In genomic region chr17:77489239-77489897, GRCh38 we compare ENCODE assay signal across 18 cellular contexts.
DNase-seq lines count a peak whose midpoint lies in the region; ATAC-seq, FAIRE-seq and TF ChIP-seq lines count a peak whose summit lies in the region.
"Had no signal": no experiment of that assay in that cellular context is flagged by ENCODE, and none has a peak within 500 bp of the region (broad histone marks: within the 10 kb centered on the region; RNA-seq: fewer than 3 reads in every experiment).

No MANE protein-coding gene starts in this region.

- H2AK5ac ChIP-seq in H1 (ENCODE audit: low read depth, low read length) = no peak overlapping the region

- TF ChIP-seq RAD21 in H1 (IDR thresholded peaks at IDR 0.05 in 1 of 2, conservative IDR thresholded peaks at IDR 0.05 in 1 of 2; ENCODE audit: low read depth in 2 of 2, low read length in 2 of 2) = peak in 1 of 2 experiments; percentile 7; a peak in 1 of 4 replicates

- POLR2A ChIA-PET in H1 (lab: Charles Lee; ENCODE audit: partially characterized antibody) = interaction anchor here (0.6 kb wide), 1 partner anchor 24 kb away, joined by 3 read pairs; no protein-coding TSS in a partner anchor

- FAIRE-seq in H1 (lab: Jason Lieb, UNC) = no peak
- FAIRE-seq: small intestine had no signal

- peaks cover 2 to 26% of the 10 kb centered on the region in 2 experiments for H4K20me1 ChIP-seq in H1 (replicated peaks in 1 of 2; ENCODE audit: control insufficient read depth in 1 of 2, insufficient read depth in 2 of 2, low read length in 2 of 2)

- H2BK12ac ChIP-seq in H1 (ENCODE audit: low read depth, low read length) = no peak overlapping the region

- H3K27me3 ChIP-seq in heart right ventricle (no peaks in the 10 kb centered on the region), H1 (replicated peaks in 1 of 4; ENCODE audit: control insufficient read depth in 3 of 4, extremely low read depth in 1 of 4, insufficient read depth in 3 of 4, low read length in 3 of 4) (no peaks in the 10 kb centered on the region), prostate gland (replicated peaks; ENCODE audit: insufficient read depth) (no peaks in the 10 kb centered on the region)
- H3K27me3 ChIP-seq: upper lobe of left lung had no signal

- no peak for TF ChIP-seq POLR2A in H1 (IDR thresholded peaks at IDR 0.05; ENCODE audit: control extremely low read depth in 1 of 2, low read depth in 2 of 2, low read length in 2 of 2)
- TF ChIP-seq POLR2A in prostate gland (IDR thresholded peaks at IDR 0.05) = no peak

- H3K4me1 ChIP-seq in heart right ventricle (peaks cover 15 to 29% (median 22%) of the 10 kb centered on the region in 9 donors), H1 (replicated peaks in 1 of 4; ENCODE audit: control insufficient read depth in 3 of 4, insufficient read depth in 4 of 4, low read length in 3 of 4) (no peaks in the 10 kb centered on the region), prostate gland (replicated peaks) (peaks cover 7% of the 10 kb centered on the region)

- H3K79me2 ChIP-seq in H1 (ENCODE audit: control insufficient read depth in 1 of 2, insufficient read depth in 2 of 2, low read length in 2 of 2) = peaks cover 4 to 14% of the 10 kb centered on the region in 2 experiments; a peak in 3 of 4 replicates

- H2BK5ac ChIP-seq in H1 (ENCODE audit: low read depth, low read length) = no peak overlapping the region

- H3K36me3 ChIP-seq in heart right ventricle (peaks cover 0 to 84% (median 25%) of the 10 kb centered on the region in 9 donors), H1 (ENCODE audit: control insufficient read depth in 2 of 4, insufficient read depth in 4 of 4, low read length in 3 of 4) (peaks cover 17 to 56% (median 35%) of the 10 kb centered on the region in 4 experiments), prostate gland (peaks cover 6 to 7% of the 10 kb centered on the region in 2 donors)

- no peak overlapping the region for H4K5ac ChIP-seq in H1 (ENCODE audit: insufficient read length, low read depth, low read length)

- H2BK20ac ChIP-seq in H1 (ENCODE audit: low read length) = no peak overlapping the region

- H4K8ac ChIP-seq in H1 (ENCODE audit: extremely low read depth, insufficient read depth, low read length) = peak overlapping the region; percentile 21; the same call in 1 of the 2 replicates

- CTCF ChIA-PET in H1 (lab: Charles Lee; ENCODE audit: partially characterized antibody) = interaction anchor here (0.7 to 4.3 kb wide), 10 partner anchors 18 to 158 kb away, joined by 3 to 32 read pairs (median 3); no protein-coding TSS in a partner anchor

- ATAC-seq in heart right ventricle (peak in 4 of 8 donors; percentile 5 to 13 (median 7)), Right ventricle myocardium superior (ENCODE audit: poor library complexity) (no peak), HG02763 (IDR thresholded peaks at IDR 0.05; ENCODE audit: unreplicated experiment) (no peak), HG03457 (IDR thresholded peaks at IDR 0.05; ENCODE audit: unreplicated experiment) (no peak)

- H3K4me3 ChIP-seq in heart right ventricle = no peak overlapping the region
- H3K4me3 ChIP-seq in H1 (ENCODE audit: extremely low read depth in 1 of 4, insufficient read depth in 2 of 4, low read depth in 3 of 4, low read length in 4 of 4) = no peak overlapping the region
- H3K4me3 ChIP-seq in prostate gland = no peak overlapping the region
- H3K4me3 ChIP-seq: upper lobe of left lung had no signal

- peaks cover 14% of the 10 kb centered on the region; the same call in 1 of the 2 replicates for H3K23me2 ChIP-seq in H1 (ENCODE audit: low read depth, low read length)

- H2BK120ac ChIP-seq in H1 (replicated peaks; ENCODE audit: low read depth, low read length) = no peak overlapping the region

- DNase-seq in heart right ventricle (no peak), Right ventricle myocardium superior (no peak), H1 (ENCODE audit: low read depth in 1 of 2, low spot score in 2 of 2) (no peak), prostate gland (ENCODE audit: low spot score) (no peak), cerebellar nuclear complex (lab: John Stamatoyannopoulos, UW) (no peak), KBM-7 (no peak)
- DNase-seq: activated CD4-positive, CD25-positive, alpha-beta regulatory T cell treated with anti-CD3 and anti-CD28 coated beads, Interleukin-2, amount 50 U/mL, for 72 hours; activated CD8-positive, alpha-beta memory T cell treated with anti-CD3 and anti-CD28 coated beads, Interleukin-2, amount 50 U/mL, for 4 hours; activated naive CD4-positive, alpha-beta T cell treated with anti-CD3 and anti-CD28 coated beads, Interleukin-2, amount 10 ng/mL, durations not matched to agents 7 days and 5 days; GF-D8; H9; NCI-H1694; NCI-H345; SHP77 treated with DMSO at 0.1 percent for 48 hours; small intestine had no signal

- in situ Hi-C loops in KBM-7 (cut with MboI; ENCODE audit: low pct_unique_long_range_greater_than_20kb, low sequenced_read_pairs) = no loop called here

- H4K91ac ChIP-seq in H1 (replicated peaks; ENCODE audit: insufficient read length, low read length) = no peak overlapping the region

- WGBS in heart right ventricle, 2 donors = 76% methylated on average over 18 to 19 of the region's 19 CpGs
- 86% methylated on average over 14 of the region's 19 CpGs; no CpG with 5 or more reads in 1 of the 2 experiments for WGBS in H1 (ENCODE audit: extremely low coverage in 1 of 2, insufficient coverage in 1 of 2, insufficient read length in 1 of 2, insufficient replicate concordance in 2 of 2, low coverage in 1 of 2, low lambda C conversion rate in 2 of 2, missing lambda C conversion rate in 1 of 2), 2 experiments
- WGBS in prostate gland = 79% methylated on average over 18 of the region's 19 CpGs

- no peak overlapping the region for H2BK15ac ChIP-seq in H1 (ENCODE audit: low read length)

- no peak overlapping the region for H3K23ac ChIP-seq in H1 (ENCODE audit: insufficient read length)

- TF ChIP-seq CTCF in heart right ventricle (IDR thresholded peaks at IDR 0.05) (no peak), H1 (IDR thresholded peaks at IDR 0.05; ENCODE audit: control extremely low read depth in 1 of 3, insufficient read depth in 1 of 3, low read depth in 1 of 3, low read length in 3 of 3) (peak in 2 of 3 experiments; percentile 15 to 17; a peak in 2 of 4 replicates), prostate gland (IDR thresholded peaks at IDR 0.05) (no peak)

- no peak overlapping the region for H2AFZ ChIP-seq in H1 (ENCODE audit: low read length)

- H3K18ac ChIP-seq in H1 (ENCODE audit: extremely low read depth, low read length) = no peak overlapping the region

- peaks cover 14% of the 10 kb centered on the region for H3K79me1 ChIP-seq in H1 (ENCODE audit: low read depth, low read length)

- TF ChIP-seq EP300 in H1 (IDR thresholded peaks at IDR 0.05; ENCODE audit: borderline replicate concordance in 1 of 2, low read depth in 2 of 2, low read length in 2 of 2) = no peak

- H3K27ac ChIP-seq in heart right ventricle (peak overlapping the region in 7 of 10 donors; percentile 6 to 69 (median 41)), H1 (ENCODE audit: low read depth, low read length) (no peak overlapping the region; the same call in 1 of the 2 replicates), prostate gland (peak overlapping the region; percentile 39 to 44)

- no peak overlapping the region for H3K9ac ChIP-seq in H1 (replicated peaks in 1 of 4; ENCODE audit: extremely low read depth in 1 of 4, low read depth in 3 of 4, low read length in 3 of 4)

- no peak overlapping the region for H3K14ac ChIP-seq in H1 (ENCODE audit: insufficient read length)

- H3K9me3 ChIP-seq in heart right ventricle (no peaks in the 10 kb centered on the region), H1 (ENCODE audit: insufficient read depth in 2 of 2, low read depth in 1 of 2, low read length in 1 of 2) (no peaks in the 10 kb centered on the region), prostate gland (no peaks in the 10 kb centered on the region)
- H3K9me3 ChIP-seq: upper lobe of left lung had no signal

- H3K4me2 ChIP-seq in H1 (ENCODE audit: insufficient read depth in 1 of 2, low read depth in 2 of 2, low read length in 2 of 2) = no peak overlapping the region

- H3K56ac ChIP-seq in H1 (replicated peaks; ENCODE audit: insufficient read length, low read depth, low read length) = no peak overlapping the region

- H3K4ac ChIP-seq in H1 (replicated peaks; ENCODE audit: insufficient read length, low read depth, low read length) = no peak overlapping the region

- intact Hi-C loops in heart right ventricle (cut with DNase I) (loop anchor here in 1 of 10 donors (5.0 kb wide), 1 partner anchor 57 kb away; no protein-coding TSS in a partner anchor), Right ventricle myocardium superior (cut with DNase I) (no loop called here), prostate gland (cut with DNase I) (no loop called here)

TF ChIP-seq in H1, 55 proteins besides CTCF, POLR2A, EP300 and RAD21:
- TF ChIP-seq GABPA (IDR thresholded peaks at IDR 0.05; ENCODE audit: borderline replicate concordance, insufficient read depth, low read length) (no peak), SP2 (IDR thresholded peaks at IDR 0.05; ENCODE audit: low read length) (no peak), TCF12 (IDR thresholded peaks at IDR 0.05; ENCODE audit: low read depth, low read length) (no peak), CREB1 (IDR thresholded peaks at IDR 0.05) (no peak), RBBP5 (IDR thresholded peaks at IDR 0.05; ENCODE audit: borderline replicate concordance, low read depth, low read length) (no peak), KDM1A (IDR thresholded peaks at IDR 0.05; ENCODE audit: borderline replicate concordance, low read length) (no peak), YY1 (IDR thresholded peaks at IDR 0.05; ENCODE audit: low read depth, low read length) (no peak)
- TF ChIP-seq, protein P1, sequence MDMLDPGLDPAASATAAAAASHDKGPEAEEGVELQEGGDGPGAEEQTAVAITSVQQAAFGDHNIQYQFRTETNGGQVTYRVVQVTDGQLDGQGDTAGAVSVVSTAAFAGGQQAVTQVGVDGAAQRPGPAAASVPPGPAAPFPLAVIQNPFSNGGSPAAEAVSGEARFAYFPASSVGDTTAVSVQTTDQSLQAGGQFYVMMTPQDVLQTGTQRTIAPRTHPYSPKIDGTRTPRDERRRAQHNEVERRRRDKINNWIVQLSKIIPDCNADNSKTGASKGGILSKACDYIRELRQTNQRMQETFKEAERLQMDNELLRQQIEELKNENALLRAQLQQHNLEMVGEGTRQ (IDR thresholded peaks at IDR 0.05; ENCODE audit: low read length) = no peak

Comparison
In these comparisons a context has a peak if more than half of its experiments do, and no peak if none do; other contexts are left out.
1. CTCF ChIP-seq: peak in H1 (2 of 3); none in heart right ventricle (0 of 9) and prostate gland (0 of 4).